Comparison of ENCODE assay signal across 1 cellular context in the genomic region with DNA sequence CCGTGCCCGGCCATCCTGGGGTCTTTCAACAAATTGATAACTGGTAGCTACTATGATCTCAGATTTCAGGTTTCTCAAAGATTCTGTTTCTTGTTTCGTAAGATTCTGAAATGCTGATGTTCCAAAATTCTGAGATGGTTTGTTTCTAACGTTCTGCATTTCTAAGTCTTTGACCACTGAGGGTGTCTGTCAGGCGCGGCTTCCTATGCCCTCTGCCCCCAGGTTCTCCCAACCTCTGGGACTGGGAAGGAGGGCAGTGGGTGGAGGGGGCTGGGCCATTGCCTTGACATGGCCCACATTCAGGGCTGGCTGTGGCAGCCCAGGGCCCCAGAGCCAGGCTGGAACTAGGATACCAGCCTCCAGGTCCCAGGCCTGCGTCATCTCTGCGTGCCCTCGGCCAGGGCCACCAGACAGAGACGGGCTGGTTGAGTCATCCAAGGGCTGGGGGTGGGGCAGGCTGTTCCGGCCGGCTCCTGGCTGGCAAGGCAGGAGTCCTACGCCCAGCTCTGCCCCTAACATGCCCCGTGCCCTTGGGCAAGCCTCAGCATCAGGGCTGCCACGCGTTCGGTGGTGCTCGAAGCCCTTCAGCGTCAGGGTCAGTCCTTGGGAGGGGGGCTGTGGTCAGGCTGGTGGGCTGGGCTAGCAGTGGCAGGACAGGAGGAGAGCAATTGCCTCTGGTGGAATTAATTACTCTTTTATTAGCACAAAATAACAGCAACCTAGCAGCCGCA.
TF ChIP-seq lines count a peak whose summit lies in the region.

No MANE protein-coding gene starts in this region.

TF ChIP-seq in HepG2, 621 proteins besides CTCF, POLR2A, EP300 and RAD21 (continued from another document):
- TF ChIP-seq, protein P1, sequence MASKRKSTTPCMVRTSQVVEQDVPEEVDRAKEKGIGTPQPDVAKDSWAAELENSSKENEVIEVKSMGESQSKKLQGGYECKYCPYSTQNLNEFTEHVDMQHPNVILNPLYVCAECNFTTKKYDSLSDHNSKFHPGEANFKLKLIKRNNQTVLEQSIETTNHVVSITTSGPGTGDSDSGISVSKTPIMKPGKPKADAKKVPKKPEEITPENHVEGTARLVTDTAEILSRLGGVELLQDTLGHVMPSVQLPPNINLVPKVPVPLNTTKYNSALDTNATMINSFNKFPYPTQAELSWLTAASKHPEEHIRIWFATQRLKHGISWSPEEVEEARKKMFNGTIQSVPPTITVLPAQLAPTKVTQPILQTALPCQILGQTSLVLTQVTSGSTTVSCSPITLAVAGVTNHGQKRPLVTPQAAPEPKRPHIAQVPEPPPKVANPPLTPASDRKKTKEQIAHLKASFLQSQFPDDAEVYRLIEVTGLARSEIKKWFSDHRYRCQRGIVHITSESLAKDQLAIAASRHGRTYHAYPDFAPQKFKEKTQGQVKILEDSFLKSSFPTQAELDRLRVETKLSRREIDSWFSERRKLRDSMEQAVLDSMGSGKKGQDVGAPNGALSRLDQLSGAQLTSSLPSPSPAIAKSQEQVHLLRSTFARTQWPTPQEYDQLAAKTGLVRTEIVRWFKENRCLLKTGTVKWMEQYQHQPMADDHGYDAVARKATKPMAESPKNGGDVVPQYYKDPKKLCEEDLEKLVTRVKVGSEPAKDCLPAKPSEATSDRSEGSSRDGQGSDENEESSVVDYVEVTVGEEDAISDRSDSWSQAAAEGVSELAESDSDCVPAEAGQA (IDR thresholded peaks at IDR 0.05; ENCODE audit: low read depth), result 0 out of 2 replicates have a peak, but pooled peaks have one; percentile 7
- TF ChIP-seq, protein P1 (CRISPR knock-in tag; IDR thresholded peaks at IDR 0.05; ENCODE audit: borderline replicate concordance), result no peak
- TF ChIP-seq ZNF564 (CRISPR knock-in tag; IDR thresholded peaks at IDR 0.05) (peak; percentile 43; the same call in 1 of the 2 replicates), SALL1 (CRISPR knock-in tag; IDR thresholded peaks at IDR 0.05) (peak; percentile 30), SRSF1 (optimal IDR thresholded peaks at IDR 0.05; ENCODE audit: low read depth, low read length) (peak; percentile 56), FOSL1 (CRISPR knock-in tag; IDR thresholded peaks at IDR 0.05; ENCODE audit: borderline replicate concordance) (peak; percentile 72), SAFB2 (CRISPR knock-in tag; IDR thresholded peaks at IDR 0.05; ENCODE audit: borderline replicate concordance, low read depth) (peak; percentile 58), ZNF317 (CRISPR knock-in tag; IDR thresholded peaks at IDR 0.05) (0 out of 2 replicates have a peak, but pooled peaks have one; percentile 4), ZNF788 (CRISPR knock-in tag; IDR thresholded peaks at IDR 0.05; ENCODE audit: borderline replicate concordance) (peak; percentile 19; the same call in 1 of the 2 replicates), ZNF280B (CRISPR knock-in tag; IDR thresholded peaks at IDR 0.05; ENCODE audit: borderline replicate concordance) (peak; percentile 74; the same call in 1 of the 2 replicates), ZC3H4 (CRISPR knock-in tag; IDR thresholded peaks at IDR 0.05; ENCODE audit: borderline replicate concordance) (peak; percentile 95; the same call in 1 of the 2 replicates), GRHL1 (CRISPR knock-in tag; conservative IDR thresholded peaks at IDR 0.05) (no peak), ZNF274 (CRISPR knock-in tag; IDR thresholded peaks at IDR 0.05) (peak; percentile 72; the same call in 1 of the 2 replicates), SIN3B (IDR thresholded peaks at IDR 0.05; ENCODE audit: low read length) (no peak), ATF7-NPFF (CRISPR knock-in tag; IDR thresholded peaks at IDR 0.05; ENCODE audit: low read depth) (peak; percentile 76; the same call in 1 of the 2 replicates), TAF1 (CRISPR knock-in tag; IDR thresholded peaks at IDR 0.05) (no peak), PHF8 (CRISPR knock-in tag; IDR thresholded peaks at IDR 0.05) (no peak), HOMEZ (CRISPR knock-in tag; IDR thresholded peaks at IDR 0.05; ENCODE audit: low read depth) (0 out of 2 replicates have a peak, but pooled peaks have one; percentile 37), HNRNPL (IDR thresholded peaks at IDR 0.05; ENCODE audit: low read depth, low read length) (peak; percentile 97), POLR2G (IDR thresholded peaks at IDR 0.05; ENCODE audit: low read depth, low read length) (peak; percentile 16; the same call in 1 of the 2 replicates), HNF4A (CRISPR knock-in tag; IDR thresholded peaks at IDR 0.05) (0 out of 2 replicates have a peak, but pooled peaks have one; percentile 3), ZNF253 (CRISPR knock-in tag; IDR thresholded peaks at IDR 0.05; ENCODE audit: borderline replicate concordance) (no peak), ZNF451 (CRISPR knock-in tag; IDR thresholded peaks at IDR 0.05) (no peak), ASH2L (IDR thresholded peaks at IDR 0.05; ENCODE audit: insufficient read length, low read depth, low read length) (no peak), HNF4G (IDR thresholded peaks at IDR 0.05; ENCODE audit: borderline replicate concordance, low read depth, low read length) (no peak), HNF4G (CRISPR knock-in tag; IDR thresholded peaks at IDR 0.05; ENCODE audit: borderline replicate concordance, low read depth) (0 out of 2 replicates have a peak, but pooled peaks have one; percentile 51), GATAD1 (CRISPR knock-in tag; IDR thresholded peaks at IDR 0.05) (peak; percentile 77), CEBPG (CRISPR knock-in tag; IDR thresholded peaks at IDR 0.05) (peak; percentile 69)
- TF ChIP-seq, protein P2, sequence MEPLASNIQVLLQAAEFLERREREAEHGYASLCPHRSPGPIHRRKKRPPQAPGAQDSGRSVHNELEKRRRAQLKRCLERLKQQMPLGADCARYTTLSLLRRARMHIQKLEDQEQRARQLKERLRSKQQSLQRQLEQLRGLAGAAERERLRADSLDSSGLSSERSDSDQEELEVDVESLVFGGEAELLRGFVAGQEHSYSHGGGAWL (CRISPR knock-in tag; IDR thresholded peaks at IDR 0.05), result peak; percentile 30; the same call in 1 of the 2 replicates
- TF ChIP-seq, protein P3, sequence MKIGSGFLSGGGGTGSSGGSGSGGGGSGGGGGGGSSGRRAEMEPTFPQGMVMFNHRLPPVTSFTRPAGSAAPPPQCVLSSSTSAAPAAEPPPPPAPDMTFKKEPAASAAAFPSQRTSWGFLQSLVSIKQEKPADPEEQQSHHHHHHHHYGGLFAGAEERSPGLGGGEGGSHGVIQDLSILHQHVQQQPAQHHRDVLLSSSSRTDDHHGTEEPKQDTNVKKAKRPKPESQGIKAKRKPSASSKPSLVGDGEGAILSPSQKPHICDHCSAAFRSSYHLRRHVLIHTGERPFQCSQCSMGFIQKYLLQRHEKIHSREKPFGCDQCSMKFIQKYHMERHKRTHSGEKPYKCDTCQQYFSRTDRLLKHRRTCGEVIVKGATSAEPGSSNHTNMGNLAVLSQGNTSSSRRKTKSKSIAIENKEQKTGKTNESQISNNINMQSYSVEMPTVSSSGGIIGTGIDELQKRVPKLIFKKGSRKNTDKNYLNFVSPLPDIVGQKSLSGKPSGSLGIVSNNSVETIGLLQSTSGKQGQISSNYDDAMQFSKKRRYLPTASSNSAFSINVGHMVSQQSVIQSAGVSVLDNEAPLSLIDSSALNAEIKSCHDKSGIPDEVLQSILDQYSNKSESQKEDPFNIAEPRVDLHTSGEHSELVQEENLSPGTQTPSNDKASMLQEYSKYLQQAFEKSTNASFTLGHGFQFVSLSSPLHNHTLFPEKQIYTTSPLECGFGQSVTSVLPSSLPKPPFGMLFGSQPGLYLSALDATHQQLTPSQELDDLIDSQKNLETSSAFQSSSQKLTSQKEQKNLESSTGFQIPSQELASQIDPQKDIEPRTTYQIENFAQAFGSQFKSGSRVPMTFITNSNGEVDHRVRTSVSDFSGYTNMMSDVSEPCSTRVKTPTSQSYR (CRISPR knock-in tag; IDR thresholded peaks at IDR 0.05; ENCODE audit: borderline replicate concordance), result peak; percentile 94
- TF ChIP-seq, protein P4, sequence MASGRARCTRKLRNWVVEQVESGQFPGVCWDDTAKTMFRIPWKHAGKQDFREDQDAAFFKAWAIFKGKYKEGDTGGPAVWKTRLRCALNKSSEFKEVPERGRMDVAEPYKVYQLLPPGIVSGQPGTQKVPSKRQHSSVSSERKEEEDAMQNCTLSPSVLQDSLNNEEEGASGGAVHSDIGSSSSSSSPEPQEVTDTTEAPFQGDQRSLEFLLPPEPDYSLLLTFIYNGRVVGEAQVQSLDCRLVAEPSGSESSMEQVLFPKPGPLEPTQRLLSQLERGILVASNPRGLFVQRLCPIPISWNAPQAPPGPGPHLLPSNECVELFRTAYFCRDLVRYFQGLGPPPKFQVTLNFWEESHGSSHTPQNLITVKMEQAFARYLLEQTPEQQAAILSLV (CRISPR knock-in tag; IDR thresholded peaks at IDR 0.05; ENCODE audit: borderline replicate concordance), result 0 out of 2 replicates have a peak, but pooled peaks have one; percentile 66
- TF ChIP-seq, protein P5, sequence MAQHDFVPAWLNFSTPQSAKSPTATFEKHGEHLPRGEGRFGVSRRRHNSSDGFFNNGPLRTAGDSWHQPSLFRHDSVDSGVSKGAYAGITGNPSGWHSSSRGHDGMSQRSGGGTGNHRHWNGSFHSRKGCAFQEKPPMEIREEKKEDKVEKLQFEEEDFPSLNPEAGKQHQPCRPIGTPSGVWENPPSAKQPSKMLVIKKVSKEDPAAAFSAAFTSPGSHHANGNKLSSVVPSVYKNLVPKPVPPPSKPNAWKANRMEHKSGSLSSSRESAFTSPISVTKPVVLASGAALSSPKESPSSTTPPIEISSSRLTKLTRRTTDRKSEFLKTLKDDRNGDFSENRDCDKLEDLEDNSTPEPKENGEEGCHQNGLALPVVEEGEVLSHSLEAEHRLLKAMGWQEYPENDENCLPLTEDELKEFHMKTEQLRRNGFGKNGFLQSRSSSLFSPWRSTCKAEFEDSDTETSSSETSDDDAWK (CRISPR knock-in tag; IDR thresholded peaks at IDR 0.05), result no peak
